In the genomic region with DNA sequence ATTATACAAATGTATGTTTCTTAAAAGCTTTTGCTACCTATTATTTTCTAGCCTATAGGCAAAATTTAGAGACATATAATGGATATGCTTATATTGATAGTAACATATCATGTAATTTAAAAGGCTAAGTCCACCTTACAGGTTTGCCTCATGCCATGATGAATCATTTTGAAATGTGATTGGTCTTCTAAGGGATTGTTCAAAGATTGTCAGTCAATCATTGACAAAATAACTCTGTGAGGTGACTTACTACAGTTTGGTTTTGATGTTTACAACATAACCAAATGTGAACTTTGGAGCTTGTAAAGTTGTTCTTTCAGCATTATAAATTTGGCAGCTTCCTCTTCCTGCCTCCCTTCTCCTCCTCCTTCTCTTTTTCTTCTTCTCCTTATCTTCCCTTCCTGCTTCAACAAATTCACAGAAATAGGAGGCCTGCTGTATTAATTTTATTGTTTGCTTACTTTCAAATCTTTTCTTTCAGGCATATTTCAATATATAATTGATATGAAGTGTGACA, we compare ENCODE assay signal across 22 cellular contexts. TPM values are rescaled to one million over a fixed set of nuclear protein-coding genes. Genes with fewer than 3 reads are reported as not detected.
DNase-seq lines count a peak whose midpoint lies in the region; ATAC-seq, FAIRE-seq and TF ChIP-seq lines count a peak whose summit lies in the region.
"Had no signal": no experiment of that assay in that cellular context is flagged by ENCODE, and none has a peak within 500 bp of the region (broad histone marks: within the 10 kb centered on the region; RNA-seq: fewer than 3 reads in every experiment).

No MANE protein-coding gene starts in this region.

- TF ChIP-seq RAD21 in HepG2 (CRISPR knock-in tag; IDR thresholded peaks at IDR 0.05): no peak

- BruUV-seq in Calu3 (replicated peaks; lab: Mats Ljungman, UMichigan) (no TSS peak), HepG2 (replicated peaks; lab: Mats Ljungman, UMichigan) (no TSS peak)

- CTCF ChIA-PET in Calu3 (lab: Charles Lee) (interaction anchor here (0.7 to 1.6 kb wide), 10 partner anchors 9 to 987 kb away, joined by 3 to 5 read pairs (median 4); partner anchors contain the start of gene ZFP64), HepG2 (lab: Yijun Ruan, JAX; ENCODE audit: low intra/inter-chr PET ratio, low total read pairs) (no interaction called here)
- CTCF ChIA-PET in CD8-positive, alpha-beta memory T cell (lab: Charles Lee): no interaction called here

- H3K36me3 ChIP-seq in HepG2 (replicated peaks in 1 of 2; ENCODE audit: control insufficient read depth in 1 of 2, insufficient read depth in 2 of 2, low read length in 2 of 2) (no peaks in the 10 kb centered on the region), heart right ventricle (no peaks in the 10 kb centered on the region)
- no peaks in the 10 kb centered on the region for H3K36me3 ChIP-seq in CD8-positive, alpha-beta memory T cell (ENCODE audit: insufficient read depth, low read length)
- H3K36me3 ChIP-seq: esophagus squamous epithelium, neural progenitor cell, prostate gland, tibial nerve had no signal

- no peak for TF ChIP-seq POLR2A in HepG2 (IDR thresholded peaks at IDR 0.05; ENCODE audit: insufficient read depth in 1 of 2, low read depth in 2 of 2, low read length in 2 of 2)

- TF ChIP-seq CTCF in Calu3 (IDR thresholded peaks at IDR 0.05; ENCODE audit: unreplicated experiment): no peak
- no peak for TF ChIP-seq CTCF in VCaP (conservative IDR thresholded peaks at IDR 0.05)
- TF ChIP-seq CTCF in HepG2 (CRISPR knock-in tag; IDR thresholded peaks at IDR 0.05): no peak
- no peak for TF ChIP-seq CTCF in heart right ventricle (IDR thresholded peaks at IDR 0.05)

- no peak overlapping the region; a peak in 1 of 6 replicates for H3K4me3 ChIP-seq in HepG2 (replicated peaks in 1 of 3; ENCODE audit: insufficient read depth in 1 of 3, low read depth in 2 of 3, low read length in 3 of 3)
- H3K4me3 ChIP-seq in heart right ventricle: no peak overlapping the region
- H3K4me3 ChIP-seq in CD8-positive, alpha-beta memory T cell (ENCODE audit: low read length): no peak overlapping the region
- H3K4me3 ChIP-seq: esophagus squamous epithelium, K562, neural progenitor cell, prostate gland, tibial nerve had no signal

- H3K4me1 ChIP-seq in HepG2 (ENCODE audit: insufficient read depth, low read length) (peaks cover 57% of the 10 kb centered on the region), heart right ventricle (peaks cover 0 to 7% (median 0%) of the 10 kb centered on the region in 9 donors)
- no peaks in the 10 kb centered on the region for H3K4me1 ChIP-seq in CD8-positive, alpha-beta memory T cell (ENCODE audit: insufficient read depth, low read length)
- H3K4me1 ChIP-seq: esophagus squamous epithelium, neural progenitor cell, prostate gland had no signal

- H3K4me1 Mint-ChIP-seq in Calu3 (ENCODE audit: low read depth, unreplicated experiment): peaks cover 24% of the 10 kb centered on the region
- H3K4me1 Mint-ChIP-seq in CD8-positive, alpha-beta memory T cell: no peaks in the 10 kb centered on the region
- H3K4me1 Mint-ChIP-seq: activated naive CD4-positive, alpha-beta T cell treated with anti-CD3 and anti-CD28 coated beads, Interleukin-2, amount 50 U/mL, for 24 hours had no signal

- H3K27ac ChIP-seq in VCaP (peak overlapping the region; percentile 63), HepG2 (ENCODE audit: extremely low read length, insufficient read depth, low read length) (peak overlapping the region; percentile 46), heart right ventricle (no peak overlapping the region)
- no peak overlapping the region for H3K27ac ChIP-seq in CD8-positive, alpha-beta memory T cell (ENCODE audit: low read depth, low read length)
- H3K27ac ChIP-seq: esophagus squamous epithelium, neural progenitor cell, prostate gland, tibial nerve had no signal

- DNase-seq in Calu3 (peak; percentile 8), HepG2 (ENCODE audit: low spot score) (peak; percentile 98), DMS79 treated with DMSO at 0.1 percent for 48 hours (lab: John Stamatoyannopoulos, UW) (no peak), heart right ventricle (no peak)
- no peak for DNase-seq in activated CD4-positive, alpha-beta T cell treated with anti-CD3 and anti-CD28 coated beads for 48 hours
- DNase-seq in CD8-positive, alpha-beta memory T cell: no peak
- DNase-seq: activated T-cell treated with anti-CD3 and anti-CD28 coated beads, Interleukin-2, amount 50 U/mL, for 24 hours; cerebellar nuclear complex; effector CD8-positive, alpha-beta T cell; esophagus squamous epithelium; NCI-H187 treated with DMSO at 0.1 percent for 48 hours; NCI-H226; stimulated activated CD4-positive, alpha-beta T cell treated with anti-CD3 and anti-CD28 coated beads, Interleukin-2, amount 100 ng/mL, for 48 hours had no signal

- TF ChIP-seq EP300 in HepG2 (IDR thresholded peaks at IDR 0.05; ENCODE audit: low read depth in 2 of 2, low read length in 2 of 2) (peak in 1 of 2 experiments; percentile 89; a peak in 2 of 4 replicates), HepG2 (CRISPR knock-in tag; IDR thresholded peaks at IDR 0.05; ENCODE audit: borderline replicate concordance) (peak; percentile 51; the same call in 1 of the 2 replicates)

- H3K27ac Mint-ChIP-seq in Calu3 (ENCODE audit: unreplicated experiment): peak overlapping the region; percentile 70
- H3K27ac Mint-ChIP-seq in CD8-positive, alpha-beta memory T cell: no peak overlapping the region
- H3K27ac Mint-ChIP-seq: activated naive CD4-positive, alpha-beta T cell treated with anti-CD3 and anti-CD28 coated beads, Interleukin-2, amount 50 U/mL, for 24 hours; activated T-cell treated with anti-CD3 and anti-CD28 coated beads, Interleukin-2, amount 50 U/mL, for 24 hours; neural progenitor cell; stimulated activated naive CD8-positive, alpha-beta T cell treated with anti-CD3 and anti-CD28 coated beads, Interleukin-15, Interleukin-2, amounts not matched to agents 100 ng/mL and 50 ng/mL, for 24 hours had no signal

- in situ Hi-C loops in HepG2 (cut with HindIII; ENCODE audit: extremely low pct_ligation_motif_present, low pct_unique_long_range_greater_than_20kb): no loop called here

- intact Hi-C loops in Calu3 (cut with micrococcal nuclease; ENCODE audit: unreplicated experiment) (loop anchor here (2.0 kb wide), 1 partner anchor 38 kb away; no protein-coding TSS in a partner anchor), HepG2 (cut with micrococcal nuclease; ENCODE audit: unreplicated experiment) (loop anchor here (1.0 kb wide), 1 partner anchor 40 kb away; the partner anchor contains the start of gene ZFP64), heart right ventricle (cut with DNase I) (no loop called here)

- no peaks in the 10 kb centered on the region for H3K36me3 Mint-ChIP-seq in Calu3 (ENCODE audit: insufficient read depth, unreplicated experiment)
- no peaks in the 10 kb centered on the region for H3K36me3 Mint-ChIP-seq in CD8-positive, alpha-beta memory T cell
- H3K36me3 Mint-ChIP-seq: activated naive CD4-positive, alpha-beta T cell treated with anti-CD3 and anti-CD28 coated beads, Interleukin-2, amount 50 U/mL, for 24 hours; neural progenitor cell had no signal

- H3K9me3 ChIP-seq in HepG2 (ENCODE audit: low read length) (peaks cover 9% of the 10 kb centered on the region), heart right ventricle (no peaks in the 10 kb centered on the region)
- no peaks in the 10 kb centered on the region for H3K9me3 ChIP-seq in CD8-positive, alpha-beta memory T cell (ENCODE audit: low read length)
- H3K9me3 ChIP-seq: esophagus squamous epithelium, prostate gland, tibial nerve had no signal

- H3K9ac ChIP-seq in HepG2 (ENCODE audit: insufficient read depth, low read depth, low read length): no peak overlapping the region
- H3K9ac ChIP-seq: neural progenitor cell had no signal

- H3K9me3 Mint-ChIP-seq in Calu3 (ENCODE audit: low read depth, unreplicated experiment): peaks cover 3% of the 10 kb centered on the region
- H3K9me3 Mint-ChIP-seq in CD8-positive, alpha-beta memory T cell: no peaks in the 10 kb centered on the region
- H3K9me3 Mint-ChIP-seq: activated naive CD4-positive, alpha-beta T cell treated with anti-CD3 and anti-CD28 coated beads, Interleukin-2, amount 50 U/mL, for 24 hours; activated T-cell treated with anti-CD3 and anti-CD28 coated beads, Interleukin-2, amount 50 U/mL, for 24 hours; stimulated activated naive CD8-positive, alpha-beta T cell treated with anti-CD3 and anti-CD28 coated beads, Interleukin-15, Interleukin-2, amounts not matched to agents 100 ng/mL and 50 ng/mL, for 24 hours had no signal

- ATAC-seq in HG02798 (IDR thresholded peaks at IDR 0.05; ENCODE audit: poor library complexity, unreplicated experiment): peak; percentile 32
- ATAC-seq in HepG2: peak; percentile 94
- ATAC-seq in heart right ventricle: no peak
- ATAC-seq: K562 had no signal

- POLR2A ChIA-PET in HepG2 (lab: Yijun Ruan, JAX): interaction anchor here (0.8 to 1.5 kb wide), 4 partner anchors 9 to 1348 kb away, joined by 3 to 22 read pairs (median 4); partner anchors contain the start of gene ZFP64
- POLR2A ChIA-PET in CD8-positive, alpha-beta memory T cell (lab: Charles Lee): no interaction called here

- no peaks in the 10 kb centered on the region for H3K27me3 ChIP-seq in HepG2 (ENCODE audit: control insufficient read depth in 1 of 2, insufficient read depth in 2 of 2, low read length in 2 of 2)
- peaks cover 0 to 24% (median 15%) of the 10 kb centered on the region in 7 donors for H3K27me3 ChIP-seq in heart right ventricle
- no peaks in the 10 kb centered on the region for H3K27me3 ChIP-seq in CD8-positive, alpha-beta memory T cell (ENCODE audit: insufficient read depth, low read length, poor library complexity, severe bottlenecking)
- H3K27me3 ChIP-seq: neural progenitor cell had no signal

- no peaks in the 10 kb centered on the region for H4K20me1 ChIP-seq in HepG2 (ENCODE audit: insufficient read depth, low read length)

- FAIRE-seq in HepG2 (lab: Jason Lieb, UNC): peak; percentile 64
- FAIRE-seq: GM12892, K562 had no signal

- H3K4me2 ChIP-seq in HepG2 (ENCODE audit: low read depth, low read length): peak overlapping the region; percentile 45
- H3K4me2 ChIP-seq: neural progenitor cell had no signal

- H3K79me2 ChIP-seq in HepG2 (ENCODE audit: insufficient read depth, low read length): no peaks in the 10 kb centered on the region

- no peaks in the 10 kb centered on the region for H3K27me3 Mint-ChIP-seq in Calu3 (ENCODE audit: unreplicated experiment)
- H3K27me3 Mint-ChIP-seq in CD8-positive, alpha-beta memory T cell: peaks cover 9 to 27% of the 10 kb centered on the region in 2 donors

- H3K4me3 Mint-ChIP-seq in Calu3 (ENCODE audit: low read depth, unreplicated experiment): no peak overlapping the region
- no peak overlapping the region for H3K4me3 Mint-ChIP-seq in CD8-positive, alpha-beta memory T cell
- H3K4me3 Mint-ChIP-seq: activated naive CD4-positive, alpha-beta T cell treated with anti-CD3 and anti-CD28 coated beads, Interleukin-2, amount 50 U/mL, for 24 hours; activated T-cell treated with anti-CD3 and anti-CD28 coated beads, Interleukin-2, amount 50 U/mL, for 24 hours; neural progenitor cell; stimulated activated naive CD8-positive, alpha-beta T cell treated with anti-CD3 and anti-CD28 coated beads, Interleukin-15, Interleukin-2, amounts not matched to agents 100 ng/mL and 50 ng/mL, for 24 hours had no signal

- no peak overlapping the region for H2AFZ ChIP-seq in HepG2 (ENCODE audit: low read length)
- H2AFZ ChIP-seq: neural progenitor cell had no signal

RNA-seq across cellular contexts. Expression of gene ZFP64, which starts 39.7 kb away (rescaled TPM):
- total RNA-seq in Calu3 (2022) (22.6 and 25.6 TPM in 2 replicates), HepG2 (2016; rRNA removed; fragmentation: Illumina TruSeq; extraction: Trizol) (12.0 and 13.3 TPM in 2 replicates), heart right ventricle (10 to 100 TPM in 2 of 10 donors, 1 to 10 TPM in 8; 6.5 to 10.6 (median 8.4) TPM)
- 3.3 and 3.4 TPM in 2 replicates for total RNA-seq in HepG2 (2016; cell fraction: cytosol; rRNA removed; fragmentation: Illumina TruSeq; extraction: Trizol; ENCODE audit: low read depth)
- 12.0 TPM in 2 replicates for total RNA-seq in HepG2 (2016; cell fraction: insoluble cytoplasmic fraction; rRNA removed; fragmentation: Illumina TruSeq; extraction: Trizol)
- 11.5 and 13.0 TPM in 2 replicates for total RNA-seq in HepG2 (2016; cell fraction: membrane; rRNA removed; fragmentation: Illumina TruSeq; extraction: Trizol)
- 9.1 and 11.2 TPM in 2 replicates for total RNA-seq in HepG2 (2016; cell fraction: nucleus; rRNA removed; fragmentation: Illumina TruSeq; extraction: Trizol)
- polyA plus RNA-seq in HepG2 (2011; rRNA removed) (23.9 and 24.3 TPM in 2 replicates), heart right ventricle (1 to 10 TPM; 2.0 to 3.6 TPM)
- polyA plus RNA-seq in HepG2 (2011; cell fraction: cytosol; rRNA removed): 20.8 and 23.4 TPM in 2 replicates
- polyA plus RNA-seq in HepG2 (2011; cell fraction: nucleus; rRNA removed): 15.8 and 16.2 TPM in 2 replicates
- 11.6 and 14.7 TPM in 2 replicates for polyA plus RNA-seq in HepG2 (2012)
- 3.4 and 3.6 TPM in 2 replicates for polyA plus RNA-seq in HepG2 (2016; cell fraction: cytosol; fragmentation: Illumina TruSeq; extraction: Trizol; ENCODE audit: low read depth)
- 15.4 and 19.6 TPM in 2 replicates for polyA plus RNA-seq in HepG2 (2016; cell fraction: insoluble cytoplasmic fraction; fragmentation: Illumina TruSeq; extraction: Trizol; ENCODE audit: low read depth)
- polyA plus RNA-seq in HepG2 (2016; cell fraction: membrane; fragmentation: Illumina TruSeq; extraction: Trizol; ENCODE audit: low read depth): 9.9 and 10.7 TPM in 2 replicates
- polyA plus RNA-seq in HepG2 (2016; cell fraction: nucleus; fragmentation: Illumina TruSeq; extraction: Trizol; ENCODE audit: insufficient read depth, low read depth): 13.9 and 14.3 TPM in 2 replicates
- 42.5 and 53.2 TPM in 2 replicates for polyA minus RNA-seq in HepG2 (2011; rRNA and poly(A)+ RNA removed; ENCODE audit: low replicate concordance)
- polyA minus RNA-seq in HepG2 (2011; cell fraction: cytosol; rRNA and poly(A)+ RNA removed): 15.9 and 17.9 TPM in 2 replicates
- 18.0 and 22.0 TPM in 2 replicates for polyA minus RNA-seq in HepG2 (2011; cell fraction: nucleus; rRNA and poly(A)+ RNA removed)
- 10 to 100 TPM; 11.6 to 11.9 TPM for total RNA-seq in CD8-positive, alpha-beta memory T cell
- polyA plus RNA-seq in CD8-positive, alpha-beta memory T cell: 11.1 TPM

Comparison
In these comparisons a context has a peak if more than half of its experiments do, and no peak if none do; other contexts are left out.
1. DNase-seq: peak in Calu3 (single experiment) and HepG2 (single experiment); none in DMS79 treated with DMSO at 0.1 percent for 48 hours (single experiment), activated CD4-positive, alpha-beta T cell treated with anti-CD3 and anti-CD28 coated beads for 48 hours (single experiment), heart right ventricle (0 of 2) and CD8-positive, alpha-beta memory T cell (0 of 5).
2. ATAC-seq: peak in HG02798 (single experiment) and HepG2 (single experiment); none in heart right ventricle (0 of 8).
3. H3K27ac ChIP-seq: peak in VCaP (single experiment) and HepG2 (single experiment); none in heart right ventricle (0 of 10) and CD8-positive, alpha-beta memory T cell (single experiment).
4. intact Hi-C loops: an anchor here in Calu3 (2.0 kb wide) and HepG2 (1.0 kb wide); none called in heart right ventricle.